2 cellular contexts compared by ENCODE assay signal in the genomic region with DNA sequence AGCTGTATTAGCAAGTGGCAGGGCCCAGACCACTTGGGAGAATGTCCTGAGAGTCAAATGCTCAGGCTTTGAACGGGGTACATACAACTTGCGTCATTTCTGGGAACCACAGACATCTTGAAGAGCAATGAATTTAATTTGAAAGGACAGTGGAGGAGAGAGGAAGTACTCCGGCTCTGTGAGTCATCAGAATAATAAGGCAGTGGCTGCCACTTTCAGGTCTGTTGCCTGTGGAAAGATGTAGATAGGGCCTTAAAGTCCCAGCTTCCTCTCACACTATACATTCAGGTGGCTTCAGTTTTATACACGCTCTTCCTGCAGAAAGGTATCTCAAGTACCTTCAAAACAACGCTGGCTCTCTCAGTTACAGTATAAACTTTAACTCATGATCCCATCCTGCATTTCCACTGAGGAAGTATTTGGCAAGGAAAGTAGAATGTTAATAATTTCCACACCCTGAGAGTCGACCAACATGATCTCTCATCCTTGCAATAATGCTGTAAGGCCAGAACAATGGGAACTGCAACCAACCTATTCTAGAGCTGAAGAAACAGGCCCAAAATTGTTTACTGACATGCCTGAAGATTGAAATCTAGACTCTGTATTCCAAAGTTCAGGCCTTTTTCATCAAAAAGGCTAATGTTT.
TF ChIP-seq lines count a peak whose summit lies in the region.

No MANE protein-coding gene starts in this region.

TF ChIP-seq in WTC11, 78 proteins besides CTCF, POLR2A, EP300 and RAD21:
- TF ChIP-seq, protein P1, sequence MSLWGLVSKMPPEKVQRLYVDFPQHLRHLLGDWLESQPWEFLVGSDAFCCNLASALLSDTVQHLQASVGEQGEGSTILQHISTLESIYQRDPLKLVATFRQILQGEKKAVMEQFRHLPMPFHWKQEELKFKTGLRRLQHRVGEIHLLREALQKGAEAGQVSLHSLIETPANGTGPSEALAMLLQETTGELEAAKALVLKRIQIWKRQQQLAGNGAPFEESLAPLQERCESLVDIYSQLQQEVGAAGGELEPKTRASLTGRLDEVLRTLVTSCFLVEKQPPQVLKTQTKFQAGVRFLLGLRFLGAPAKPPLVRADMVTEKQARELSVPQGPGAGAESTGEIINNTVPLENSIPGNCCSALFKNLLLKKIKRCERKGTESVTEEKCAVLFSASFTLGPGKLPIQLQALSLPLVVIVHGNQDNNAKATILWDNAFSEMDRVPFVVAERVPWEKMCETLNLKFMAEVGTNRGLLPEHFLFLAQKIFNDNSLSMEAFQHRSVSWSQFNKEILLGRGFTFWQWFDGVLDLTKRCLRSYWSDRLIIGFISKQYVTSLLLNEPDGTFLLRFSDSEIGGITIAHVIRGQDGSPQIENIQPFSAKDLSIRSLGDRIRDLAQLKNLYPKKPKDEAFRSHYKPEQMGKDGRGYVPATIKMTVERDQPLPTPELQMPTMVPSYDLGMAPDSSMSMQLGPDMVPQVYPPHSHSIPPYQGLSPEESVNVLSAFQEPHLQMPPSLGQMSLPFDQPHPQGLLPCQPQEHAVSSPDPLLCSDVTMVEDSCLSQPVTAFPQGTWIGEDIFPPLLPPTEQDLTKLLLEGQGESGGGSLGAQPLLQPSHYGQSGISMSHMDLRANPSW (CRISPR knock-in tag; conservative IDR thresholded peaks at IDR 0.05; ENCODE audit: low read depth) = no peak
- TF ChIP-seq PREB (CRISPR knock-in tag; IDR thresholded peaks at IDR 0.05; ENCODE audit: borderline replicate concordance) (no peak), ZNF138 (CRISPR knock-in tag; conservative IDR thresholded peaks at IDR 0.05) (no peak), NFE2L1 (CRISPR knock-in tag; IDR thresholded peaks at IDR 0.05) (no peak), EMX1 (CRISPR knock-in tag; IDR thresholded peaks at IDR 0.05) (no peak), MLX (CRISPR knock-in tag; IDR thresholded peaks at IDR 0.05) (no peak), GABPB1 (CRISPR knock-in tag; IDR thresholded peaks at IDR 0.05) (no peak), ESRRA (CRISPR knock-in tag; IDR thresholded peaks at IDR 0.05; ENCODE audit: borderline replicate concordance) (no peak), ELF4 (CRISPR knock-in tag; IDR thresholded peaks at IDR 0.05; ENCODE audit: low read depth) (no peak), CBFB (CRISPR knock-in tag; IDR thresholded peaks at IDR 0.05; ENCODE audit: low read depth) (no peak), RELA (CRISPR knock-in tag; IDR thresholded peaks at IDR 0.05; ENCODE audit: borderline replicate concordance) (no peak), E2F5 (CRISPR knock-in tag; IDR thresholded peaks at IDR 0.05) (no peak)
- TF ChIP-seq, protein P2, sequence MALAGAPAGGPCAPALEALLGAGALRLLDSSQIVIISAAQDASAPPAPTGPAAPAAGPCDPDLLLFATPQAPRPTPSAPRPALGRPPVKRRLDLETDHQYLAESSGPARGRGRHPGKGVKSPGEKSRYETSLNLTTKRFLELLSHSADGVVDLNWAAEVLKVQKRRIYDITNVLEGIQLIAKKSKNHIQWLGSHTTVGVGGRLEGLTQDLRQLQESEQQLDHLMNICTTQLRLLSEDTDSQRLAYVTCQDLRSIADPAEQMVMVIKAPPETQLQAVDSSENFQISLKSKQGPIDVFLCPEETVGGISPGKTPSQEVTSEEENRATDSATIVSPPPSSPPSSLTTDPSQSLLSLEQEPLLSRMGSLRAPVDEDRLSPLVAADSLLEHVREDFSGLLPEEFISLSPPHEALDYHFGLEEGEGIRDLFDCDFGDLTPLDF (CRISPR knock-in tag; IDR thresholded peaks at IDR 0.05) = no peak

TF ChIP-seq in HepG2, 621 proteins besides CTCF, POLR2A, EP300 and RAD21 (continued from another document):
- TF ChIP-seq ZNF513 (CRISPR knock-in tag; conservative IDR thresholded peaks at IDR 0.05) (no peak), RBFOX2 (IDR thresholded peaks at IDR 0.05; ENCODE audit: low read depth, low read length) (no peak)
- TF ChIP-seq, protein P3, sequence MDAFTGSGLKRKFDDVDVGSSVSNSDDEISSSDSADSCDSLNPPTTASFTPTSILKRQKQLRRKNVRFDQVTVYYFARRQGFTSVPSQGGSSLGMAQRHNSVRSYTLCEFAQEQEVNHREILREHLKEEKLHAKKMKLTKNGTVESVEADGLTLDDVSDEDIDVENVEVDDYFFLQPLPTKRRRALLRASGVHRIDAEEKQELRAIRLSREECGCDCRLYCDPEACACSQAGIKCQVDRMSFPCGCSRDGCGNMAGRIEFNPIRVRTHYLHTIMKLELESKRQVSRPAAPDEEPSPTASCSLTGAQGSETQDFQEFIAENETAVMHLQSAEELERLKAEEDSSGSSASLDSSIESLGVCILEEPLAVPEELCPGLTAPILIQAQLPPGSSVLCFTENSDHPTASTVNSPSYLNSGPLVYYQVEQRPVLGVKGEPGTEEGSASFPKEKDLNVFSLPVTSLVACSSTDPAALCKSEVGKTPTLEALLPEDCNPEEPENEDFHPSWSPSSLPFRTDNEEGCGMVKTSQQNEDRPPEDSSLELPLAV (CRISPR knock-in tag; conservative IDR thresholded peaks at IDR 0.05; ENCODE audit: low read depth) = no peak
